Comparison of ENCODE assay signal across 21 cellular contexts in genomic region chr3:70249509-70250160, GRCh38.
DNase-seq lines count a peak whose midpoint lies in the region; ATAC-seq, FAIRE-seq and TF ChIP-seq lines count a peak whose summit lies in the region.
"Had no signal": no experiment of that assay in that cellular context is flagged by ENCODE, and none has a peak within 500 bp of the region (broad histone marks: within the 10 kb centered on the region; RNA-seq: fewer than 3 reads in every experiment).

No MANE protein-coding gene starts in this region.

- TF ChIP-seq RAD21 in A549 (conservative IDR thresholded peaks at IDR 0.05 in 1 of 2, IDR thresholded peaks at IDR 0.05 in 1 of 2): no peak

- H3K27ac ChIP-seq in A549 (peak overlapping the region; percentile 33 to 47; a peak in 3 of 6 replicates), brain microvascular endothelial cell (peak overlapping the region; percentile 73)
- H3K27ac ChIP-seq: testis had no signal

- TF ChIP-seq EP300 in A549 (IDR thresholded peaks at IDR 0.05): peak in 1 of 2 experiments; percentile 34; a peak in 1 of 5 replicates

- no peaks in the 10 kb centered on the region for H3K27me3 ChIP-seq in brain microvascular endothelial cell (replicated peaks)
- H3K27me3 ChIP-seq: testis had no signal

- FAIRE-seq in A549 (lab: Jason Lieb, UNC): no peak

- WGBS in A549 (ENCODE audit: missing lambda C conversion rate): 35% methylated on average over 7 of the region's 7 CpGs

- CTCF ChIA-PET in A549 (lab: Yijun Ruan, JAX): interaction anchor here (1.0 to 1.5 kb wide), 3 partner anchors 8 to 129 kb away, joined by 3 read pairs; no protein-coding TSS in a partner anchor

- peak overlapping the region; percentile 29 for H3K4me2 ChIP-seq in A549

- H3K4me3 ChIP-seq in A549: no peak overlapping the region
- H3K4me3 ChIP-seq in brain microvascular endothelial cell (ENCODE audit: low read depth, low read length): no peak overlapping the region
- H3K4me3 ChIP-seq: mucosa of descending colon, testis had no signal

- peaks cover 7% of the 10 kb centered on the region; the same call in 1 of the 3 replicates for H3K9me3 ChIP-seq in A549
- H3K9me3 ChIP-seq: mucosa of descending colon, testis had no signal

- POLR2A ChIA-PET in A549 (lab: Yijun Ruan, JAX): interaction anchor here (1.3 kb wide), 1 partner anchor 32 kb away, joined by 3 read pairs; no protein-coding TSS in a partner anchor

- DNase-seq in A549 (ENCODE audit: low read depth in 1 of 2, low spot score in 1 of 2) (peak; percentile 13 to 73), HS-27A (ENCODE audit: low read depth) (peak; percentile 58), brain microvascular endothelial cell (peak; percentile 94), glomerular visceral epithelial cell (ENCODE audit: extremely low spot score) (peak; percentile 31), GM19238 (ENCODE audit: insufficient read length, low spot score) (no peak), GDM1 (lab: John Stamatoyannopoulos, UW) (no peak)
- no peak for DNase-seq in stimulated activated CD4-positive, alpha-beta T cell treated with anti-CD3 and anti-CD28 coated beads, Interleukin-15, amount 100 ng/mL, for 24 hours
- no peak for DNase-seq in activated T-cell treated with anti-CD3 and anti-CD28 coated beads, Interleukin-2, amount 50 U/mL, for 48 hours
- DNase-seq: activated B cell treated with CpG ODN at 0.5 μM for 24 hours; activated CD4-positive, alpha-beta memory T cell treated with anti-CD3 and anti-CD28 coated beads, Interleukin-2, amount 10 ng/mL, durations not matched to agents 7 days and 5 days; activated naive CD4-positive, alpha-beta T cell; CD8-positive, alpha-beta memory T cell; DMS79; HFFc6; KG1; mucosa of descending colon; NCI-H1930; NCI-H524 treated with DMSO at 0.1 percent for 48 hours; retina; testis had no signal

- peak; percentile 68 to 84; a peak in 5 of 6 replicates for ATAC-seq in A549
- ATAC-seq: left lobe of liver, mucosa of descending colon had no signal

- in situ Hi-C loops in brain microvascular endothelial cell (cut with HindIII; ENCODE audit: low pct_ligation_motif_present, low sequenced_read_pairs): no loop called here

- H3K4me1 ChIP-seq in A549: peaks cover 18% of the 10 kb centered on the region; the same call in 2 of the 3 replicates
- H3K4me1 ChIP-seq: testis had no signal

- TF ChIP-seq CTCF in A549 (IDR thresholded peaks at IDR 0.05): no peak
- no peak for TF ChIP-seq CTCF in brain microvascular endothelial cell (IDR thresholded peaks at IDR 0.05; ENCODE audit: low read depth, low read length, missing control alignments)

- no peak for TF ChIP-seq POLR2A in A549 (IDR thresholded peaks at IDR 0.05; ENCODE audit: low read length)

- no peaks in the 10 kb centered on the region for H3K36me3 ChIP-seq in brain microvascular endothelial cell (replicated peaks)

TF ChIP-seq in A549, 52 proteins besides CTCF, POLR2A, EP300 and RAD21:
- no peak for TF ChIP-seq BHLHE40 (IDR thresholded peaks at IDR 0.05; ENCODE audit: low read depth, low read length)
- no peak for TF ChIP-seq ZFP36 (IDR thresholded peaks at IDR 0.05; ENCODE audit: borderline replicate concordance, partially characterized antibody)
- no peak for TF ChIP-seq KDM5A (IDR thresholded peaks at IDR 0.05)
- TF ChIP-seq E2F6 (IDR thresholded peaks at IDR 0.05; ENCODE audit: borderline replicate concordance, low read depth): peak; percentile 66; the same call in 1 of the 2 replicates
- TF ChIP-seq TFCP2L1 (CRISPR knock-in tag; IDR thresholded peaks at IDR 0.05): no peak
- TF ChIP-seq USF2 (IDR thresholded peaks at IDR 0.05): no peak
- no peak for TF ChIP-seq HOXA7 (CRISPR knock-in tag; IDR thresholded peaks at IDR 0.05)
- no peak for TF ChIP-seq KDM1A (IDR thresholded peaks at IDR 0.05; ENCODE audit: low read depth)
- TF ChIP-seq PHF8 (IDR thresholded peaks at IDR 0.05; ENCODE audit: borderline replicate concordance, low read depth): no peak
- no peak for TF ChIP-seq FOSL2 (IDR thresholded peaks at IDR 0.05)
- peak; percentile 54 for TF ChIP-seq FOSL2 (CRISPR knock-in tag; IDR thresholded peaks at IDR 0.05)
- peak; percentile 60 for TF ChIP-seq MAX (IDR thresholded peaks at IDR 0.05)
- TF ChIP-seq HES2 (IDR thresholded peaks at IDR 0.05): no peak
- TF ChIP-seq GATA3 (IDR thresholded peaks at IDR 0.05; ENCODE audit: borderline replicate concordance): peak; percentile 72
- TF ChIP-seq PBX3 (IDR thresholded peaks at IDR 0.05): 0 out of 2 replicates have a peak, but pooled peaks have one; percentile 11
- no peak for TF ChIP-seq FOSB (CRISPR knock-in tag; IDR thresholded peaks at IDR 0.05)
- TF ChIP-seq REST (IDR thresholded peaks at IDR 0.05): no peak
- no peak for TF ChIP-seq HDAC2 (IDR thresholded peaks at IDR 0.05)

Comparison
In these comparisons a context has a peak if more than half of its experiments do, and no peak if none do; other contexts are left out.
1. DNase-seq: peak in A549 (2 of 2), HS-27A (single experiment), brain microvascular endothelial cell (single experiment) and glomerular visceral epithelial cell (single experiment); none in stimulated activated CD4-positive, alpha-beta T cell treated with anti-CD3 and anti-CD28 coated beads, Interleukin-15, amount 100 ng/mL, for 24 hours (single experiment), activated T-cell treated with anti-CD3 and anti-CD28 coated beads, Interleukin-2, amount 50 U/mL, for 48 hours (0 of 2), GM19238 (single experiment) and GDM1 (single experiment).